In genomic region chr7:9149499-9150082, GRCh38 we compare ENCODE assay signal across 23 cellular contexts.
DNase-seq lines count a peak whose midpoint lies in the region; ATAC-seq and TF ChIP-seq lines count a peak whose summit lies in the region.
"Had no signal": no experiment of that assay in that cellular context is flagged by ENCODE, and none has a peak within 500 bp of the region (broad histone marks: within the 10 kb centered on the region; RNA-seq: fewer than 3 reads in every experiment).

No MANE protein-coding gene starts in this region.

- POLR2A ChIA-PET in HEK293T (lab: Yijun Ruan, JAX) = no interaction called here

- peak overlapping the region; percentile 60 for H3K27ac ChIP-seq in epithelial cell of prostate
- H3K27ac ChIP-seq: adrenal gland, BLaER1, coronary artery, transverse colon had no signal

- peak; percentile 63 for DNase-seq in A172 (ENCODE audit: low spot score)
- peak; percentile 85 for DNase-seq in RKO (ENCODE audit: low spot score)
- no peak for DNase-seq in epithelial cell of prostate (ENCODE audit: low read depth, low spot score)
- DNase-seq in occipital lobe (lab: John Stamatoyannopoulos, UW) = no peak
- DNase-seq in HEK293T (ENCODE audit: extremely low spot score) = no peak
- DNase-seq in SHP77 treated with DMSO at 0.1 percent for 48 hours (lab: John Stamatoyannopoulos, UW) = no peak
- no peak for DNase-seq in NCI-H1092 (lab: John Stamatoyannopoulos, UW)
- DNase-seq: activated naive CD4-positive, alpha-beta T cell; activated T-cell treated with anti-CD3 and anti-CD28 coated beads, Interleukin-2, amount 50 U/mL, for 1 hour; adrenal gland; endodermal cell; GOT3; naive B cell; NCI-H446 treated with DMSO at 0.1 percent for 48 hours; NK-92 treated with Interleukin-12 subunit alpha and Interleukin-12 subunit beta, amount 100 ng/mL, for 24 hours; RPMI8226; stimulated activated CD4-positive, alpha-beta T cell treated with anti-CD3 and anti-CD28 coated beads, Interleukin-12 subunit alpha, Interleukin-12 subunit beta, amount 100 ng/mL, for 4 hours; stimulated activated naive CD8-positive, alpha-beta T cell treated with anti-CD3 and anti-CD28 coated beads, Interleukin-15, amount 100 ng/mL, for 72 hours; transverse colon had no signal

- peak; percentile 49 for ATAC-seq in HG03442 (IDR thresholded peaks at IDR 0.05; ENCODE audit: unreplicated experiment)
- ATAC-seq: left lobe of liver; stimulated activated naive CD8-positive, alpha-beta T cell treated with anti-CD3 and anti-CD28 coated beads, Interleukin-15, amount 100 ng/mL, for 72 hours had no signal

- CTCF ChIA-PET in HEK293T (lab: Yijun Ruan, JAX) = no interaction called here

TF ChIP-seq in HEK293T, 16 proteins besides CTCF, POLR2A, EP300 and RAD21:
- TF ChIP-seq ZNF384 (IDR thresholded peaks at IDR 0.05) (no peak), NFRKB (IDR thresholded peaks at IDR 0.05) (no peak), ELF4 (IDR thresholded peaks at IDR 0.05) (no peak), FOXA1 (IDR thresholded peaks at IDR 0.05) (no peak), FOXM1 (IDR thresholded peaks at IDR 0.05; ENCODE audit: borderline replicate concordance) (no peak), ARNT (IDR thresholded peaks at IDR 0.05) (no peak), L3MBTL2 (conservative IDR thresholded peaks at IDR 0.05) (no peak), LEF1 (IDR thresholded peaks at IDR 0.05; ENCODE audit: borderline replicate concordance) (no peak), BHLHE40 (IDR thresholded peaks at IDR 0.05; ENCODE audit: borderline replicate concordance) (no peak), FOXK2 (IDR thresholded peaks at IDR 0.05) (no peak)

Comparison
In these comparisons a context has a peak if more than half of its experiments do, and no peak if none do; other contexts are left out.
1. DNase-seq: peak in A172 (single experiment) and RKO (single experiment); none in epithelial cell of prostate (single experiment), occipital lobe (single experiment), HEK293T (single experiment), SHP77 treated with DMSO at 0.1 percent for 48 hours (single experiment) and NCI-H1092 (single experiment).